ENCODE assay signal across 29 cellular contexts in the genomic region with DNA sequence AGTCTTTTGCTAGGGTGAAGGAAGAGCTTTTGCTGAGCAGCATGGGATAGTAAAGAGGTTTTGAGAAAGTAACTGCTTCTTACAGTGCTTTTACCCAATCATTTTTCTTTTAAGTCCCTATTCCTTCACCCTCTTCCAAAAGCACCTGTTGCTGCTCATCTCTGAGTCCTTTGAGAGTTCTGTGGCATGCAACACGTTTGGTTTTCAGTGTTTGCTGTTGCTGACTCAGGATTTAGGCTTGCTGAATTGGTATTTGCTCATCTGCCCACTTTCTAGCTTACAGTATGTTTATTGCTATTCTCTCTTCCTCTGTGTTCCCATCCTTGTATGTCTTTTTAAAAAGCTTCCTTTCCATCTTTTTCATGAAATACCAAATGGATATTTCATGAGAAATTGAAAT. TPM values are rescaled to one million over a fixed set of nuclear protein-coding genes. Genes with fewer than 3 reads are reported as not detected.
DNase-seq lines count a peak whose midpoint lies in the region; ATAC-seq and TF ChIP-seq lines count a peak whose summit lies in the region.
"Had no signal": no experiment of that assay in that cellular context is flagged by ENCODE, and none has a peak within 500 bp of the region (broad histone marks: within the 10 kb centered on the region; RNA-seq: fewer than 3 reads in every experiment).

No MANE protein-coding gene starts in this region.

- ATAC-seq in foreskin keratinocyte (peak; percentile 15), GM19035 (IDR thresholded peaks at IDR 0.05; ENCODE audit: unreplicated experiment) (no peak)
- ATAC-seq: GM12878, left lung, natural killer cell had no signal

- no peaks in the 10 kb centered on the region for H3K4me1 ChIP-seq in foreskin keratinocyte
- H3K4me1 ChIP-seq: colonic mucosa had no signal

- no peak overlapping the region for H3K27ac ChIP-seq in foreskin keratinocyte
- H3K27ac ChIP-seq: colonic mucosa, HL-60, left lung, tibial artery had no signal

- H3K27me3 ChIP-seq in foreskin keratinocyte = no peaks in the 10 kb centered on the region
- H3K27me3 ChIP-seq: colonic mucosa, left lung, tibial artery had no signal

- DNase-seq in DMS53 (lab: John Stamatoyannopoulos, UW) (peak; percentile 41), LHCN-M2 (ENCODE audit: low read depth) (peak; percentile 99), foreskin keratinocyte (peak; percentile 16 to 39), renal cortical epithelial cell (ENCODE audit: low read depth) (peak; percentile 29), cerebellar cortex (ENCODE audit: low spot score) (no peak)
- no peak for DNase-seq in activated naive CD4-positive, alpha-beta T cell treated with anti-CD3 and anti-CD28 coated beads, Interleukin-2, amount 50 U/mL, for 16 hours
- DNase-seq: activated CD4-positive, alpha-beta T cell treated with anti-CD3 and anti-CD28 coated beads, Interleukin-2, amount 50 U/mL, for 4 hours; activated naive CD4-positive, alpha-beta T cell treated with anti-CD3 and anti-CD28 coated beads for 36 hours; amygdala; colonic mucosa; effector CD8-positive, alpha-beta T cell; erythroblast; IMR-90; left lung; midbrain; natural killer cell; NCI-H1092 treated with DMSO at 0.1 percent for 48 hours; NCI-H187 treated with DMSO at 0.1 percent for 48 hours; NCI-H2171 treated with DMSO at 0.1 percent for 48 hours; NCI-H510A treated with DMSO at 0.1 percent for 48 hours; NK-92 treated with Interleukin-12 subunit alpha and Interleukin-12 subunit beta, amount 100 ng/mL, for 24 hours; SHP77 treated with DMSO at 0.1 percent for 48 hours; stimulated activated CD4-positive, alpha-beta T cell treated with anti-CD3 and anti-CD28 coated beads, Interleukin-2, amount 100 ng/mL, for 24 hours; tibial artery had no signal

- TF ChIP-seq CTCF in foreskin keratinocyte (conservative IDR thresholded peaks at IDR 0.05) = no peak

RNA-seq across cellular contexts. Expression of gene THRB, which starts 55.9 kb away (rescaled TPM):
- total RNA-seq in LHCN-M2 (2014; rRNA removed) (2.6 and 4.4 TPM in 2 replicates), foreskin keratinocyte (3.1 and 3.9 TPM in 2 replicates), renal cortical epithelial cell (11.8 and 46.1 TPM in 2 replicates)
- 0.28 TPM for polyA plus RNA-seq in LHCN-M2 (2012)
- 0.93 and 0.98 TPM in 2 replicates for polyA plus RNA-seq in foreskin keratinocyte
- total RNA-seq: activated naive CD4-positive, alpha-beta T cell treated with anti-CD3 and anti-CD28 coated beads for 36 hours; activated T-helper 1 cell treated with anti-CD3 and anti-CD28 coated beads, Interleukin-12 subunit alpha, Interleukin-12 subunit beta, Interleukin-2, Interleukin-4 antibody, amounts not matched to agents 30 ng/mL and 10 ng/mL and 1 ng/mL, durations not matched to agents 14 hours and 24 hours and 36 hours had no signal
- polyA plus RNA-seq: CD14-positive monocyte, GM12878, IMR-90 had no signal

Comparison
In these comparisons a context has a peak if more than half of its experiments do, and no peak if none do; other contexts are left out.
1. DNase-seq: peak in DMS53 (single experiment), LHCN-M2 (single experiment), foreskin keratinocyte (2 of 2) and renal cortical epithelial cell (single experiment); none in activated naive CD4-positive, alpha-beta T cell treated with anti-CD3 and anti-CD28 coated beads, Interleukin-2, amount 50 U/mL, for 16 hours (single experiment) and cerebellar cortex (single experiment).